In the genomic region with DNA sequence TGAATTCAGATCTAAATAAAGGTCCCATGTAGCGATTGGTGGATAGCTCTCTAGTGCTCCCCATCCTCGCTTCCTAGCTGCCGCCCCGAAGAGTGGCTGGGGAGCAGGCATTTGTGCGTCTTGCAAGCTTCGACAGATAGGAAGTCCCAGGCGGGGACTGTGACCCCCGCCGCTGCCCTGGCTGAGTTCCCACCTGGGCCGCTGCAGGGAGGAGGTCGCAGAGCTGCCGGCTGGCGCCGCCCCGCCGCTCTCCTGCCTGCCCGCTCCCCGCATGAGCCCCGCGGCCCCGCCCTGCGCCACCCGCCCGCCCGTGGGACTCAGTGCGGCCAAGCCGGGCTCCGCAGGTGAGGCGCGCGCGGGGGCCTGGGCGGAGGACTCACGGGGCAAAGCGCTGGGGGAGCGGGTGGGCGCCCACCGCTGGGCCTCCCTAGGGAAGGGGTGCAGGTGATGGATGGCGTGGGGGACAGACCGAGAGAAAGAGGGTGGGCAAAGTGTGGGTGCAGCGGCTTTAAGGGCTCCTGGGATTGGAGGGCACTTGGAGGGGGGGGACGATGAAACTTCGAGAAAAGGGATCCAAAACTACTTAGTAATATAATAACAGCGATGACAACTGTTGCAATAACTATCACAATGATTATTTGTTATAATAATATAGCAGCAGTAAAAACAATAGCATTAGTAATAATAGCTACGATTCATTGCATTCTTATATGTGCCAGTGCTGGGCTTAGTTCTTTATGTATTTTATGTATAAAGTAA, we compare ENCODE assay signal across 8 cellular contexts. TPM values are rescaled to one million over a fixed set of nuclear protein-coding genes. Genes with fewer than 3 reads are reported as not detected.
DNase-seq lines count a peak whose midpoint lies in the region; ATAC-seq lines count a peak whose summit lies in the region.

A gene (plus strand): TSS at position 80 of the 759 bp plus-strand sequence. CDS start 14,547 bp downstream, outside the sequence.

- DNase-seq in DMS 273 (lab: John Stamatoyannopoulos, UW; ENCODE audit: unreplicated experiment) (peak; percentile 59), DMS 273 treated with DMSO at 0.1 percent for 48 hours (lab: John Stamatoyannopoulos, UW) (no peak), left cardiac atrium (no peak)
- peak; percentile 30 for DNase-seq in activated CD8-positive, alpha-beta memory T cell treated with anti-CD3 and anti-CD28 coated beads, Interleukin-2, amount 50 U/mL, for 4 hours
- DNase-seq in stimulated activated effector memory CD8-positive, alpha-beta T cell treated with anti-CD3 and anti-CD28 coated beads, Interleukin-12 subunit alpha, Interleukin-12 subunit beta, amount 100 ng/mL, for 72 hours (ENCODE audit: low spot score in 2 of 2), result no peak

- intact Hi-C loops in left cardiac atrium (cut with DNase I), result no loop called here

- peaks cover 11% of the 10 kb centered on the region for H3K4me1 Mint-ChIP-seq in stimulated activated effector memory CD8-positive, alpha-beta T cell treated with anti-CD3 and anti-CD28 coated beads, Interleukin-12 subunit alpha, Interleukin-12 subunit beta, amount 100 ng/mL, for 72 hours

- ATAC-seq in left cardiac atrium (peak; percentile 42 to 50), HG03457 (IDR thresholded peaks at IDR 0.05; ENCODE audit: unreplicated experiment) (no peak), HG02840 (IDR thresholded peaks at IDR 0.05; ENCODE audit: low FRiP score, unreplicated experiment) (no peak), GM19395 (IDR thresholded peaks at IDR 0.05; ENCODE audit: unreplicated experiment) (no peak)
- ATAC-seq in stimulated activated effector memory CD8-positive, alpha-beta T cell treated with anti-CD3 and anti-CD28 coated beads, Interleukin-12 subunit alpha, Interleukin-12 subunit beta, amount 100 ng/mL, for 72 hours, result peak; percentile 72

- no peaks in the 10 kb centered on the region for H3K9me3 Mint-ChIP-seq in stimulated activated effector memory CD8-positive, alpha-beta T cell treated with anti-CD3 and anti-CD28 coated beads, Interleukin-12 subunit alpha, Interleukin-12 subunit beta, amount 100 ng/mL, for 72 hours

- peak within 1 kb of the TSS; percentile 51 for H3K4me3 Mint-ChIP-seq in stimulated activated effector memory CD8-positive, alpha-beta T cell treated with anti-CD3 and anti-CD28 coated beads, Interleukin-12 subunit alpha, Interleukin-12 subunit beta, amount 100 ng/mL, for 72 hours

- no peak within 1 kb of the TSS for H3K27ac Mint-ChIP-seq in stimulated activated effector memory CD8-positive, alpha-beta T cell treated with anti-CD3 and anti-CD28 coated beads, Interleukin-12 subunit alpha, Interleukin-12 subunit beta, amount 100 ng/mL, for 72 hours

- H3K36me3 Mint-ChIP-seq in stimulated activated effector memory CD8-positive, alpha-beta T cell treated with anti-CD3 and anti-CD28 coated beads, Interleukin-12 subunit alpha, Interleukin-12 subunit beta, amount 100 ng/mL, for 72 hours, result no peaks in the 10 kb centered on the region

RNA-seq across cellular contexts. Expression of the gene that starts here (rescaled TPM):
- total RNA-seq in left cardiac atrium, result under 1 TPM in 1 of 2 donors, not detected in 1; 0.29 TPM

Comparison
In these comparisons a context has a peak if more than half of its experiments do, and no peak if none do; other contexts are left out.
1. DNase-seq: peak in DMS 273 (single experiment) and activated CD8-positive, alpha-beta memory T cell treated with anti-CD3 and anti-CD28 coated beads, Interleukin-2, amount 50 U/mL, for 4 hours (single experiment); none in DMS 273 treated with DMSO at 0.1 percent for 48 hours (single experiment), left cardiac atrium (single experiment) and stimulated activated effector memory CD8-positive, alpha-beta T cell treated with anti-CD3 and anti-CD28 coated beads, Interleukin-12 subunit alpha, Interleukin-12 subunit beta, amount 100 ng/mL, for 72 hours (0 of 2).
2. Peak in ATAC-seq in left cardiac atrium; RNA of the gene not detected or under 1 TPM.